ENCODE assay signal across 20 cellular contexts in the genomic region with DNA sequence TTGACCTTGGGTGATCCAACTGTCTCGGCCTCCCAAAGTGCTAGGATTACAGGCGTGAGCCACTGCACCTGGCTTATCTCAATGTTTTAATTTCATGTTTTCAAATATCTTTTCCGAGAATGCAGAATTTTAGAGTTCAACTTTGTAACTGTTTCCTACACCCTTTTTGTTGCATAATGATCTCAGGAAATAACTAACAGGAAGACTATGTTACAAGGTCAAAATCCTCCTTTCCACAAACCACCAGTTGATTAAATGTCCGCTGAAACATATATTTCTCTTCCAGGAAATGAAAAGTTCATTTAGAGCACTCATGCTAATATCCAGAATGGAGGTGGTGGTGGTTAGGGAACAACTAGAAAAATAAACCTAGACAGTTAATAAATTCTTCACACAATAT.
DNase-seq lines count a peak whose midpoint lies in the region; FAIRE-seq and TF ChIP-seq lines count a peak whose summit lies in the region.
"Had no signal": no experiment of that assay in that cellular context is flagged by ENCODE, and none has a peak within 500 bp of the region (broad histone marks: within the 10 kb centered on the region; RNA-seq: fewer than 3 reads in every experiment).

No MANE protein-coding gene starts in this region.

- H3K9me1 ChIP-seq in endothelial cell of umbilical vein (replicated peaks; ENCODE audit: control insufficient read depth, extremely low read depth, insufficient read depth, low read length): no peaks in the 10 kb centered on the region

- H3K9ac ChIP-seq in endothelial cell of umbilical vein (replicated peaks; ENCODE audit: extremely low read depth, insufficient read depth, low read length): no peak overlapping the region

- no peak overlapping the region for H3K27ac Mint-ChIP-seq in immature natural killer cell
- H3K27ac Mint-ChIP-seq: CD4-positive, alpha-beta memory T cell; HFFc6 had no signal

- POLR2A ChIA-PET in endothelial cell of umbilical vein (lab: Charles Lee): no interaction called here

- dilution Hi-C loops in endothelial cell of umbilical vein (cut with MboI; ENCODE audit: extremely low pct_ligation_motif_present, low sequenced_read_pairs): no loop called here

- no peak for TF ChIP-seq POLR2A in endothelial cell of umbilical vein (IDR thresholded peaks at IDR 0.05; ENCODE audit: low read depth, low read length)

- H3K9me3 Mint-ChIP-seq in immature natural killer cell: peaks cover 0 to 12% (median under 1%) of the 10 kb centered on the region in 6 donors
- H3K9me3 Mint-ChIP-seq: HFFc6 had no signal

- H3K9me3 ChIP-seq in endothelial cell of umbilical vein (replicated peaks; ENCODE audit: control insufficient read depth, insufficient read depth, low read length): no peaks in the 10 kb centered on the region
- H3K9me3 ChIP-seq: HAP-1 had no signal

- H4K20me1 ChIP-seq in endothelial cell of umbilical vein (replicated peaks; ENCODE audit: control insufficient read depth, extremely low read depth, insufficient read depth, low read length): no peaks in the 10 kb centered on the region

- peak overlapping the region; percentile 20 for H2AFZ ChIP-seq in endothelial cell of umbilical vein (ENCODE audit: low read depth, low read length)

- no peak overlapping the region for H3K4me2 ChIP-seq in endothelial cell of umbilical vein (ENCODE audit: insufficient read depth, low read length)

- DNase-seq in amniotic epithelial cell (ENCODE audit: low read depth) (peak; percentile 32), endothelial cell of umbilical vein (ENCODE audit: low read depth, low spot score) (peak; percentile 3), lung microvascular endothelial cell (ENCODE audit: low read depth in 2 of 2) (peak; percentile 0 to 75), pons (ENCODE audit: low spot score) (no peak), immature natural killer cell (no peak)
- DNase-seq in activated effector memory CD4-positive, alpha-beta T cell treated with anti-CD3 and anti-CD28 coated beads, Interleukin-2, amount 50 U/mL, for 16 hours: no peak
- DNase-seq: 8988T; C1 segment of cervical spinal cord; Calu3; CD4-positive, alpha-beta memory T cell; COR-L47; DMS53; DMS79 treated with DMSO at 0.1 percent for 48 hours; GF-D8; GOT3; HFFc6 had no signal

- no TSS peak for BruUV-seq in endothelial cell of umbilical vein (replicated peaks; lab: Mats Ljungman, UMichigan)

- H3K79me2 ChIP-seq in endothelial cell of umbilical vein (ENCODE audit: control insufficient read depth, insufficient read depth, low read length): no peaks in the 10 kb centered on the region

- intact Hi-C loops in endothelial cell of umbilical vein (cut with micrococcal nuclease): no loop called here

- H3K36me3 ChIP-seq in endothelial cell of umbilical vein (ENCODE audit: control insufficient read depth in 2 of 2, extremely low read depth in 1 of 2, insufficient read depth in 2 of 2, low read length in 2 of 2): no peaks in the 10 kb centered on the region
- H3K36me3 ChIP-seq: HAP-1 had no signal

- no peak for FAIRE-seq in endothelial cell of umbilical vein (lab: Jason Lieb, UNC)
- FAIRE-seq: GM12891, GM18507, H54 had no signal

- CTCF ChIA-PET in endothelial cell of umbilical vein (lab: Charles Lee): no interaction called here

- no peaks in the 10 kb centered on the region for H3K4me1 ChIP-seq in endothelial cell of umbilical vein (ENCODE audit: control insufficient read depth, extremely low read depth, insufficient read depth, low read length)

- H3K27me3 Mint-ChIP-seq in immature natural killer cell (ENCODE audit: low read depth in 3 of 3): peaks cover 0 to 2% (median 0%) of the 10 kb centered on the region in 3 donors
- H3K27me3 Mint-ChIP-seq: CD4-positive, alpha-beta memory T cell had no signal

- H3K4me1 Mint-ChIP-seq in immature natural killer cell: no peaks in the 10 kb centered on the region
- H3K4me1 Mint-ChIP-seq: CD4-positive, alpha-beta memory T cell had no signal

- H3K36me3 Mint-ChIP-seq in immature natural killer cell: no peaks in the 10 kb centered on the region
- H3K36me3 Mint-ChIP-seq: CD4-positive, alpha-beta memory T cell had no signal

- no peak for TF ChIP-seq CTCF in endothelial cell of umbilical vein (IDR thresholded peaks at IDR 0.05; ENCODE audit: extremely low read depth in 1 of 2, insufficient read depth in 1 of 2, low read depth in 1 of 2, low read length in 2 of 2)

- no peak overlapping the region for H3K4me3 ChIP-seq in endothelial cell of umbilical vein (replicated peaks in 1 of 3; ENCODE audit: insufficient read depth in 1 of 3, low read depth in 1 of 3, low read length in 3 of 3)
- H3K4me3 ChIP-seq: HAP-1 had no signal

- H3K27me3 ChIP-seq in endothelial cell of umbilical vein (ENCODE audit: control insufficient read depth in 2 of 2, insufficient read depth in 2 of 2, low read length in 2 of 2): no peaks in the 10 kb centered on the region

- H3K27ac ChIP-seq in endothelial cell of umbilical vein (ENCODE audit: insufficient read depth, low read depth, low read length): no peak overlapping the region

- H3K4me3 Mint-ChIP-seq in immature natural killer cell: no peak overlapping the region
- H3K4me3 Mint-ChIP-seq: CD4-positive, alpha-beta memory T cell; HFFc6 had no signal

TF ChIP-seq in endothelial cell of umbilical vein, 7 proteins besides CTCF, POLR2A, EP300 and RAD21:
- TF ChIP-seq MAX (IDR thresholded peaks at IDR 0.05; ENCODE audit: insufficient read depth, insufficient read length) (no peak), JUN (IDR thresholded peaks at IDR 0.05; ENCODE audit: borderline replicate concordance, insufficient read depth, insufficient read length, low read depth) (no peak), POLR2AphosphoS5 (IDR thresholded peaks at IDR 0.05; ENCODE audit: insufficient read depth, low read depth, low read length) (no peak), MYC (IDR thresholded peaks at IDR 0.05; ENCODE audit: low read depth, low read length) (no peak), GATA2 (IDR thresholded peaks at IDR 0.05; ENCODE audit: insufficient read depth, insufficient read length, low read depth, low read length) (no peak), EZH2 (IDR thresholded peaks at IDR 0.05; ENCODE audit: borderline replicate concordance, low read depth, low read length, severe bottlenecking) (no peak), FOS (IDR thresholded peaks at IDR 0.05; ENCODE audit: borderline replicate concordance, insufficient read depth, low read length) (no peak)
TF ChIP-seq in endothelial cell of umbilical vein: peak in this region for 0.

Comparison
In these comparisons a context has a peak if more than half of its experiments do, and no peak if none do; other contexts are left out.
1. DNase-seq: peak in amniotic epithelial cell (single experiment), endothelial cell of umbilical vein (single experiment) and lung microvascular endothelial cell (2 of 2); none in pons (single experiment), immature natural killer cell (0 of 3) and activated effector memory CD4-positive, alpha-beta T cell treated with anti-CD3 and anti-CD28 coated beads, Interleukin-2, amount 50 U/mL, for 16 hours (single experiment).